ENCODE assay signal across 16 cellular contexts in the genomic region with DNA sequence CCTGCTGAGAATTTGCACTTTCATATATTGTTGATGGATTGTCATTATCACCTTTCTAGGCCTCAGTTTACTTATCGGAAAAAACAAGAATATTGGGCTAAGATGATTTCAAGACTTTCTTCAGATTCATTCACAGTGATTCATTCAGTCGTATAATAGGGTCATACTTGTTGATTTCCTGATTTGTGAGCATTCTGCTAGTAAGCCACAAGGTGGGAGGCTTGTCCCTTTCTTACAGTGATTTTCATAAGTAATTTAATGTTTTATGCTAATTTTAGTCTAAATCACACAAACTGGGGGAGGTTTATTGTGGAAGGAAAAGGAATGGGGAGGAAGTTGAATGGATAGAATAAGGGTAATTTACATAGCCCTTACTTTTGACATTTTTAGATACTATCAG.
DNase-seq lines count a peak whose midpoint lies in the region; ATAC-seq and TF ChIP-seq lines count a peak whose summit lies in the region.
"Had no signal": no experiment of that assay in that cellular context is flagged by ENCODE, and none has a peak within 500 bp of the region (broad histone marks: within the 10 kb centered on the region; RNA-seq: fewer than 3 reads in every experiment).

No MANE protein-coding gene starts in this region.

- H3K27me3 ChIP-seq in GM23248 (replicated peaks; ENCODE audit: insufficient read depth) = no peaks in the 10 kb centered on the region
- H3K27me3 ChIP-seq in PC-3 (ENCODE audit: low read length) = no peaks in the 10 kb centered on the region
- H3K27me3 ChIP-seq: heart right ventricle, tibial artery had no signal

- no peaks in the 10 kb centered on the region for H3K9me3 Mint-ChIP-seq in endothelial cell (ENCODE audit: unreplicated experiment)
- H3K9me3 Mint-ChIP-seq in activated CD4-positive, alpha-beta T cell treated with anti-CD3 and anti-CD28 coated beads, Interleukin-2, amount 10 ng/mL, durations not matched to agents 7 days and 5 days = no peaks in the 10 kb centered on the region
- H3K9me3 Mint-ChIP-seq: activated B cell treated with CpG ODN at 0.5 μM for 24 hours had no signal

- no peaks in the 10 kb centered on the region for H3K36me3 ChIP-seq in GM23248 (ENCODE audit: low read depth)
- H3K36me3 ChIP-seq in PC-3 (ENCODE audit: low read depth, low read length) = no peaks in the 10 kb centered on the region
- H3K36me3 ChIP-seq: heart right ventricle, left ventricle myocardium inferior, tibial artery had no signal

- TF ChIP-seq CTCF in PC-3 (conservative IDR thresholded peaks at IDR 0.05; ENCODE audit: low read depth, low read length) (peak; percentile 62), endothelial cell (IDR thresholded peaks at IDR 0.05; ENCODE audit: unreplicated experiment) (peak; percentile 35)

- ATAC-seq in PC-3 (no peak), HG03097 (IDR thresholded peaks at IDR 0.05; ENCODE audit: low FRiP score, unreplicated experiment) (no peak)
- ATAC-seq: heart right ventricle had no signal

- peaks cover 4% of the 10 kb centered on the region for H3K27me3 Mint-ChIP-seq in endothelial cell (ENCODE audit: unreplicated experiment)
- H3K27me3 Mint-ChIP-seq in activated CD4-positive, alpha-beta T cell treated with anti-CD3 and anti-CD28 coated beads, Interleukin-2, amount 10 ng/mL, durations not matched to agents 7 days and 5 days = peaks cover 8% of the 10 kb centered on the region

- H3K4me1 Mint-ChIP-seq in endothelial cell (ENCODE audit: unreplicated experiment) = no peaks in the 10 kb centered on the region
- H3K4me1 Mint-ChIP-seq in activated CD4-positive, alpha-beta T cell treated with anti-CD3 and anti-CD28 coated beads, Interleukin-2, amount 10 ng/mL, durations not matched to agents 7 days and 5 days = peaks cover 4% of the 10 kb centered on the region
- H3K4me1 Mint-ChIP-seq: activated B cell treated with CpG ODN at 0.5 μM for 24 hours had no signal

- POLR2A ChIA-PET in PC-3 (lab: Charles Lee; ENCODE audit: unreplicated experiment) = no interaction called here
- POLR2A ChIA-PET in activated CD4-positive, alpha-beta T cell treated with anti-CD3 and anti-CD28 coated beads, Interleukin-2, amount 10 ng/mL, durations not matched to agents 7 days and 5 days (lab: Charles Lee) = no interaction called here

- CTCF ChIA-PET in PC-3 (lab: Charles Lee) = no interaction called here
- CTCF ChIA-PET in activated CD4-positive, alpha-beta T cell treated with anti-CD3 and anti-CD28 coated beads, Interleukin-2, amount 10 ng/mL, durations not matched to agents 7 days and 5 days (lab: Charles Lee) = no interaction called here

- no peak overlapping the region for H3K9ac ChIP-seq in GM23248
- no peak overlapping the region for H3K9ac ChIP-seq in PC-3 (ENCODE audit: low read length)

- no peaks in the 10 kb centered on the region for H4K20me1 ChIP-seq in GM23248 (ENCODE audit: insufficient read depth)
- H4K20me1 ChIP-seq in PC-3 (ENCODE audit: low read length) = no peaks in the 10 kb centered on the region

- H3K9me2 ChIP-seq in GM23248 (ENCODE audit: insufficient read depth) (no peaks in the 10 kb centered on the region), PC-3 (replicated peaks; ENCODE audit: low read length) (no peaks in the 10 kb centered on the region)

- H3K27ac Mint-ChIP-seq in endothelial cell (ENCODE audit: unreplicated experiment) = no peak overlapping the region
- H3K27ac Mint-ChIP-seq in activated CD4-positive, alpha-beta T cell treated with anti-CD3 and anti-CD28 coated beads, Interleukin-2, amount 10 ng/mL, durations not matched to agents 7 days and 5 days = no peak overlapping the region
- H3K27ac Mint-ChIP-seq: activated B cell treated with CpG ODN at 0.5 μM for 24 hours had no signal

- no peak overlapping the region for H3K4me2 ChIP-seq in GM23248 (ENCODE audit: unreplicated experiment)
- H3K4me2 ChIP-seq in PC-3 (ENCODE audit: low read length) = no peak overlapping the region

- no peak overlapping the region for H3K4me3 Mint-ChIP-seq in endothelial cell (ENCODE audit: unreplicated experiment)
- no peak overlapping the region for H3K4me3 Mint-ChIP-seq in activated CD4-positive, alpha-beta T cell treated with anti-CD3 and anti-CD28 coated beads, Interleukin-2, amount 10 ng/mL, durations not matched to agents 7 days and 5 days
- H3K4me3 Mint-ChIP-seq: activated B cell treated with CpG ODN at 0.5 μM for 24 hours had no signal

- intact Hi-C loops in PC-3 (cut with micrococcal nuclease) (no loop called here), cardiac septum (cut with DNase I) (no loop called here)

- no peaks in the 10 kb centered on the region for H3K79me2 ChIP-seq in GM23248 (ENCODE audit: insufficient read depth)
- H3K79me2 ChIP-seq in PC-3 (ENCODE audit: low read length) = no peaks in the 10 kb centered on the region

- H3K36me3 Mint-ChIP-seq in endothelial cell (ENCODE audit: low read depth, unreplicated experiment) = no peaks in the 10 kb centered on the region
- no peaks in the 10 kb centered on the region for H3K36me3 Mint-ChIP-seq in activated CD4-positive, alpha-beta T cell treated with anti-CD3 and anti-CD28 coated beads, Interleukin-2, amount 10 ng/mL, durations not matched to agents 7 days and 5 days (ENCODE audit: low read depth)

- H2AFZ ChIP-seq in GM23248 (no peak overlapping the region), PC-3 (ENCODE audit: low read length) (no peak overlapping the region)

- in situ Hi-C loops in GM23248 (cut with MboI) = no loop called here

- no peaks in the 10 kb centered on the region for H3F3A ChIP-seq in GM23248 (ENCODE audit: insufficient read depth)
- H3F3A ChIP-seq in PC-3 (ENCODE audit: low read length, unreplicated experiment) = no peaks in the 10 kb centered on the region

- BruUV-seq in PC-3 (replicated peaks; lab: Mats Ljungman, UMichigan) = no TSS peak

- 34 to 42% methylated on average over 2 of the region's 2 CpGs for WGBS in GM23248 (ENCODE audit: low coverage in 1 of 2, low lambda C conversion rate in 2 of 2, missing lambda C conversion rate in 2 of 2), 2 experiments

- no peak overlapping the region for H3K27ac ChIP-seq in GM23248
- H3K27ac ChIP-seq in PC-3 (ENCODE audit: low read length) = no peak overlapping the region
- H3K27ac ChIP-seq: heart right ventricle, left ventricle myocardium inferior, SK-N-MC, tibial artery had no signal

- H3K4me3 ChIP-seq in GM23248 = no peak overlapping the region
- no peak overlapping the region for H3K4me3 ChIP-seq in PC-3 (ENCODE audit: low read length)
- H3K4me3 ChIP-seq: heart right ventricle, left ventricle myocardium inferior, SK-N-MC, tibial artery had no signal

- H3K9me3 ChIP-seq in GM23248 (ENCODE audit: low read depth) (no peaks in the 10 kb centered on the region), PC-3 (ENCODE audit: low read length) (no peaks in the 10 kb centered on the region)
- H3K9me3 ChIP-seq: heart right ventricle, left ventricle myocardium inferior, tibial artery had no signal

- no peaks in the 10 kb centered on the region for H3K4me1 ChIP-seq in GM23248 (ENCODE audit: insufficient read depth)
- peaks cover 5% of the 10 kb centered on the region; the same call in 1 of the 2 replicates for H3K4me1 ChIP-seq in PC-3 (ENCODE audit: insufficient read depth, low read length)
- H3K4me1 ChIP-seq: heart right ventricle, left ventricle myocardium inferior, tibial artery had no signal

- DNase-seq in GM23248 = peak; percentile 33
- peak; percentile 53 for DNase-seq in PC-3
- DNase-seq in endothelial cell (ENCODE audit: low spot score) = no peak
- DNase-seq in renal cortical epithelial cell (ENCODE audit: low read depth) = peak; percentile 41
- DNase-seq in activated CD4-positive, alpha-beta T cell treated with anti-CD3 and anti-CD28 coated beads, Interleukin-2, amount 10 ng/mL, durations not matched to agents 7 days and 5 days = no peak
- no peak for DNase-seq in cardiac septum (ENCODE audit: low spot score)
- no peak for DNase-seq in NCI-H1930 (lab: John Stamatoyannopoulos, UW)
- DNase-seq: activated B cell treated with CpG ODN at 0.5 μM for 24 hours; effector CD8-positive, alpha-beta T cell; heart right ventricle; left ventricle myocardium inferior; NCI-H1436 treated with DMSO at 0.1 percent for 48 hours; NCI-H526 treated with DMSO at 0.1 percent for 48 hours; tibial artery had no signal

Comparison
In these comparisons a context has a peak if more than half of its experiments do, and no peak if none do; other contexts are left out.
1. DNase-seq: peak in GM23248 (single experiment), PC-3 (single experiment) and renal cortical epithelial cell (single experiment); none in endothelial cell (single experiment), activated CD4-positive, alpha-beta T cell treated with anti-CD3 and anti-CD28 coated beads, Interleukin-2, amount 10 ng/mL, durations not matched to agents 7 days and 5 days (single experiment), cardiac septum (single experiment) and NCI-H1930 (0 of 2).